15 cellular contexts compared by ENCODE assay signal in genomic region chr3:76497636-76498035, GRCh38.
A peak's percentile ranks its signal among the peaks of the same experiment; 100 is the strongest.
DNase-seq lines count a peak whose midpoint lies in the region; ATAC-seq and TF ChIP-seq lines count a peak whose summit lies in the region.
"Had no signal": no experiment of that assay in that cellular context is flagged by ENCODE, and none has a peak within 500 bp of the region (broad histone marks: within the 10 kb centered on the region; RNA-seq: fewer than 3 reads in every experiment).

No MANE protein-coding gene starts in this region.

- no peaks in the 10 kb centered on the region for H3K27me3 ChIP-seq in HAP-1 (ENCODE audit: low read depth)
- no peaks in the 10 kb centered on the region for H3K27me3 ChIP-seq in iPS DF 6.9 (ENCODE audit: control insufficient read depth, insufficient read depth, low read length)
- no peaks in the 10 kb centered on the region for H3K27me3 ChIP-seq in tibial artery
- H3K27me3 ChIP-seq: body of pancreas, vagina had no signal

- intact Hi-C loops in tibial artery (cut with DNase I; ENCODE audit: low total_unique reads): no loop called here

- no peaks in the 10 kb centered on the region for H3K27me3 Mint-ChIP-seq in T-cell
- H3K27me3 Mint-ChIP-seq: natural killer cell treated with Interleukin-12 subunit alpha and Interleukin-12 subunit beta and Interleukin-15 and Interleukin-18, amount 100 ng/mL, for 72 hours; stimulated activated naive CD8-positive, alpha-beta T cell treated with anti-CD3 and anti-CD28 coated beads, Interleukin-15, Interleukin-2, amounts not matched to agents 100 ng/mL and 50 ng/mL, for 24 hours had no signal

- H3K4me3 ChIP-seq in HAP-1: no peak overlapping the region
- no peak overlapping the region for H3K4me3 ChIP-seq in iPS DF 6.9 (ENCODE audit: low read length)
- no peak overlapping the region for H3K4me3 ChIP-seq in tibial artery
- H3K4me3 ChIP-seq: body of pancreas, vagina had no signal

- POLR2A ChIA-PET in T-cell (lab: Charles Lee): no interaction called here

- in situ Hi-C loops in HAP-1 (cut with MboI; ENCODE audit: low sequenced_read_pairs): no loop called here

- ATAC-seq in GM18870 (IDR thresholded peaks at IDR 0.05; ENCODE audit: unreplicated experiment): no peak
- no peak for ATAC-seq in T-cell (replicated peaks in 1 of 4)
- ATAC-seq: body of pancreas; left ventricle myocardium superior; natural killer cell treated with Interleukin-12 subunit alpha and Interleukin-12 subunit beta and Interleukin-15 and Interleukin-18, amount 100 ng/mL, for 72 hours had no signal

- no peak overlapping the region for H3K27ac Mint-ChIP-seq in T-cell
- H3K27ac Mint-ChIP-seq: natural killer cell treated with Interleukin-12 subunit alpha and Interleukin-12 subunit beta and Interleukin-15 and Interleukin-18, amount 100 ng/mL, for 72 hours; stimulated activated naive CD8-positive, alpha-beta T cell treated with anti-CD3 and anti-CD28 coated beads, Interleukin-15, Interleukin-2, amounts not matched to agents 100 ng/mL and 50 ng/mL, for 24 hours had no signal

- CTCF ChIA-PET in T-cell (lab: Charles Lee): no interaction called here

- H3K4me1 ChIP-seq in HAP-1: 0 out of 2 replicates have a peak, but pooled peaks cover 4% of the 10 kb centered on the region
- no peaks in the 10 kb centered on the region for H3K4me1 ChIP-seq in iPS DF 6.9 (ENCODE audit: control insufficient read depth, insufficient read depth, low read length)
- no peaks in the 10 kb centered on the region for H3K4me1 ChIP-seq in tibial artery
- H3K4me1 ChIP-seq: body of pancreas, vagina had no signal

- no peaks in the 10 kb centered on the region for H3K4me1 Mint-ChIP-seq in T-cell

- H3K36me3 Mint-ChIP-seq in T-cell: no peaks in the 10 kb centered on the region

- H3K27ac ChIP-seq in iPS DF 6.9 (ENCODE audit: low read length) (no peak overlapping the region), tibial artery (no peak overlapping the region)
- H3K27ac ChIP-seq: body of pancreas, vagina had no signal

- no peak overlapping the region for H3K4me3 Mint-ChIP-seq in T-cell
- H3K4me3 Mint-ChIP-seq: natural killer cell treated with Interleukin-12 subunit alpha and Interleukin-12 subunit beta and Interleukin-15 and Interleukin-18, amount 100 ng/mL, for 72 hours; stimulated activated naive CD8-positive, alpha-beta T cell treated with anti-CD3 and anti-CD28 coated beads, Interleukin-15, Interleukin-2, amounts not matched to agents 100 ng/mL and 50 ng/mL, for 24 hours had no signal

- H3K9me3 ChIP-seq in HAP-1 (no peaks in the 10 kb centered on the region), iPS DF 6.9 (ENCODE audit: control insufficient read depth, insufficient read depth, low read length) (no peaks in the 10 kb centered on the region), tibial artery (no peaks in the 10 kb centered on the region)
- H3K9me3 ChIP-seq: body of pancreas, vagina had no signal

- H3K36me3 ChIP-seq in HAP-1 (replicated peaks) (no peaks in the 10 kb centered on the region), iPS DF 6.9 (ENCODE audit: control insufficient read depth, insufficient read depth, low read length) (no peaks in the 10 kb centered on the region), tibial artery (no peaks in the 10 kb centered on the region)
- H3K36me3 ChIP-seq: vagina had no signal

- peak; percentile 14 to 18 for DNase-seq in HAP-1 (ENCODE audit: low spot score in 2 of 2)
- DNase-seq in amniotic epithelial cell (ENCODE audit: low read depth): peak; percentile 41
- peak; percentile 58 for DNase-seq in iPS DF 6.9 (ENCODE audit: low read depth, low spot score)
- no peak for DNase-seq in T-cell
- no peak for DNase-seq in NCI-H748 (lab: John Stamatoyannopoulos, UW; ENCODE audit: unreplicated experiment)
- DNase-seq in tibial artery: no peak
- DNase-seq: activated effector memory CD4-positive, alpha-beta T cell treated with Interleukin-2 at 50 U/mL for 16 hours; body of pancreas; effector CD8-positive, alpha-beta T cell; left ventricle myocardium superior; NCI-H1048 had no signal

- no peak for TF ChIP-seq CTCF in tibial artery (IDR thresholded peaks at IDR 0.05)

- no CpG with 5 or more reads among the region's 3 CpGs for WGBS in iPS DF 6.9 (ENCODE audit: insufficient coverage, insufficient read length)

- peaks cover 10 to 34% (median 21%) of the 10 kb centered on the region in 3 donors for H3K9me3 Mint-ChIP-seq in T-cell

Comparison
In these comparisons a context has a peak if more than half of its experiments do, and no peak if none do; other contexts are left out.
1. DNase-seq: peak in HAP-1 (2 of 2), amniotic epithelial cell (single experiment) and iPS DF 6.9 (single experiment); none in T-cell (0 of 34), NCI-H748 (single experiment) and tibial artery (0 of 2).